Comparison of ENCODE assay signal across 12 cellular contexts in genomic region chrX:21991504-21991903, GRCh38. TPM values are rescaled to one million over a fixed set of nuclear protein-coding genes. Genes with fewer than 3 reads are reported as not detected.
A peak's percentile ranks its signal among the peaks of the same experiment; 100 is the strongest.
DNase-seq lines count a peak whose midpoint lies in the region; ATAC-seq and TF ChIP-seq lines count a peak whose summit lies in the region.
"Had no signal": no experiment of that assay in that cellular context is flagged by ENCODE, and none has a peak within 500 bp of the region (broad histone marks: within the 10 kb centered on the region; RNA-seq: fewer than 3 reads in every experiment).

No MANE protein-coding gene starts in this region.

- TF ChIP-seq CTCF in OCI-LY3 (IDR thresholded peaks at IDR 0.05; ENCODE audit: low read depth, low read length) = no peak

- H3K4me1 ChIP-seq in OCI-LY3 (ENCODE audit: low read length) = peaks cover 47% of the 10 kb centered on the region

- no peak overlapping the region for H2AFZ ChIP-seq in OCI-LY3 (ENCODE audit: low read depth, low read length)

- peak overlapping the region; percentile 75; the same call in 1 of the 2 replicates for H3K4me2 ChIP-seq in OCI-LY3 (ENCODE audit: low read length)

- peak; percentile 40 to 46 for ATAC-seq in activated naive CD4-positive, alpha-beta T cell treated with anti-CD3 and anti-CD28 coated beads, Interleukin-2, amount 50 U/mL, for 72 hours
- peak; percentile 50 for ATAC-seq in activated naive CD8-positive, alpha-beta T cell treated with anti-CD3 and anti-CD28 coated beads, Interleukin-2, amount 50 U/mL, for 24 hours
- ATAC-seq in HG02981 (IDR thresholded peaks at IDR 0.05; ENCODE audit: unreplicated experiment) = no peak

- no peaks in the 10 kb centered on the region for H4K20me1 ChIP-seq in OCI-LY3 (ENCODE audit: insufficient read depth, low read length)

- no peak for DNase-seq in activated naive CD4-positive, alpha-beta T cell treated with anti-CD3 and anti-CD28 coated beads, Interleukin-2, amount 50 U/mL, for 72 hours (ENCODE audit: low spot score in 2 of 2)
- no peak for DNase-seq in activated naive CD4-positive, alpha-beta T cell treated with anti-CD3 and anti-CD28 coated beads, Interleukin-2, amount 50 U/mL, for 16 hours
- DNase-seq in activated naive CD8-positive, alpha-beta T cell treated with anti-CD3 and anti-CD28 coated beads, Interleukin-2, amount 50 U/mL, for 24 hours = no peak
- DNase-seq in stimulated activated naive CD4-positive, alpha-beta T cell (lab: John Stamatoyannopoulos, UW) = no peak
- DNase-seq: DND-41, NCI-H1105, NCI-H1694, NCI-H510A treated with DMSO at 0.1 percent for 48 hours had no signal

- H3K27me3 ChIP-seq in OCI-LY3 (ENCODE audit: low read depth, low read length) = no peaks in the 10 kb centered on the region

- peaks cover 69% of the 10 kb centered on the region for H3K4me1 Mint-ChIP-seq in activated naive CD8-positive, alpha-beta T cell treated with anti-CD3 and anti-CD28 coated beads, Interleukin-2, amount 50 U/mL, for 24 hours
- H3K4me1 Mint-ChIP-seq in stimulated activated naive CD8-positive, alpha-beta T cell treated with anti-CD3 and anti-CD28 coated beads, Interleukin-15, Interleukin-2, amounts not matched to agents 100 ng/mL and 50 ng/mL, for 24 hours (ENCODE audit: low read depth) = peaks cover 72% of the 10 kb centered on the region

- H3K4me3 ChIP-seq in OCI-LY3 (ENCODE audit: low read length) = no peak overlapping the region
- H3K4me3 ChIP-seq: HAP-1 had no signal

- peaks cover 0 to 31% of the 10 kb centered on the region in 2 donors for H3K36me3 Mint-ChIP-seq in activated naive CD4-positive, alpha-beta T cell treated with anti-CD3 and anti-CD28 coated beads, Interleukin-2, amount 50 U/mL, for 72 hours
- peaks cover 74% of the 10 kb centered on the region for H3K36me3 Mint-ChIP-seq in activated naive CD8-positive, alpha-beta T cell treated with anti-CD3 and anti-CD28 coated beads, Interleukin-2, amount 50 U/mL, for 24 hours (ENCODE audit: low read depth)
- H3K36me3 Mint-ChIP-seq in stimulated activated naive CD8-positive, alpha-beta T cell treated with anti-CD3 and anti-CD28 coated beads, Interleukin-15, Interleukin-2, amounts not matched to agents 100 ng/mL and 50 ng/mL, for 24 hours (ENCODE audit: low read depth) = peaks cover 70% of the 10 kb centered on the region

- no peaks in the 10 kb centered on the region for H3K79me2 ChIP-seq in OCI-LY3 (ENCODE audit: low read length)

- no peak overlapping the region for H3K9ac ChIP-seq in OCI-LY3 (ENCODE audit: low read length)

- H3K9me3 Mint-ChIP-seq in activated naive CD4-positive, alpha-beta T cell treated with anti-CD3 and anti-CD28 coated beads, Interleukin-2, amount 50 U/mL, for 72 hours = no peaks in the 10 kb centered on the region
- no peaks in the 10 kb centered on the region for H3K9me3 Mint-ChIP-seq in activated naive CD8-positive, alpha-beta T cell treated with anti-CD3 and anti-CD28 coated beads, Interleukin-2, amount 50 U/mL, for 24 hours
- no peaks in the 10 kb centered on the region for H3K9me3 Mint-ChIP-seq in stimulated activated naive CD8-positive, alpha-beta T cell treated with anti-CD3 and anti-CD28 coated beads, Interleukin-15, Interleukin-2, amounts not matched to agents 100 ng/mL and 50 ng/mL, for 24 hours

- H3K27me3 Mint-ChIP-seq in activated naive CD8-positive, alpha-beta T cell treated with anti-CD3 and anti-CD28 coated beads, Interleukin-2, amount 50 U/mL, for 24 hours = no peaks in the 10 kb centered on the region
- H3K27me3 Mint-ChIP-seq in stimulated activated naive CD8-positive, alpha-beta T cell treated with anti-CD3 and anti-CD28 coated beads, Interleukin-15, Interleukin-2, amounts not matched to agents 100 ng/mL and 50 ng/mL, for 24 hours = no peaks in the 10 kb centered on the region

- peak overlapping the region; percentile 44 to 54 for H3K27ac Mint-ChIP-seq in activated naive CD4-positive, alpha-beta T cell treated with anti-CD3 and anti-CD28 coated beads, Interleukin-2, amount 50 U/mL, for 72 hours
- peak overlapping the region; percentile 91 for H3K27ac Mint-ChIP-seq in activated naive CD8-positive, alpha-beta T cell treated with anti-CD3 and anti-CD28 coated beads, Interleukin-2, amount 50 U/mL, for 24 hours
- peak overlapping the region; percentile 91 for H3K27ac Mint-ChIP-seq in stimulated activated naive CD8-positive, alpha-beta T cell treated with anti-CD3 and anti-CD28 coated beads, Interleukin-15, Interleukin-2, amounts not matched to agents 100 ng/mL and 50 ng/mL, for 24 hours

- peaks cover 46% of the 10 kb centered on the region for H3K36me3 ChIP-seq in OCI-LY3 (replicated peaks; ENCODE audit: low read depth, low read length)

- no peaks in the 10 kb centered on the region for H3K9me3 ChIP-seq in OCI-LY3 (ENCODE audit: insufficient read depth, low read length)
- H3K9me3 ChIP-seq: HAP-1 had no signal

- H3K4me3 Mint-ChIP-seq in activated naive CD8-positive, alpha-beta T cell treated with anti-CD3 and anti-CD28 coated beads, Interleukin-2, amount 50 U/mL, for 24 hours = no peak overlapping the region
- no peak overlapping the region for H3K4me3 Mint-ChIP-seq in stimulated activated naive CD8-positive, alpha-beta T cell treated with anti-CD3 and anti-CD28 coated beads, Interleukin-15, Interleukin-2, amounts not matched to agents 100 ng/mL and 50 ng/mL, for 24 hours

- peak overlapping the region; percentile 94 for H3K27ac ChIP-seq in OCI-LY3 (ENCODE audit: low read length)

RNA-seq across cellular contexts. Expression of gene PHEX, which starts 40.6 kb away (rescaled TPM):
- total RNA-seq in activated naive CD4-positive, alpha-beta T cell treated with anti-CD3 and anti-CD28 coated beads, Interleukin-2, amount 50 U/mL, for 72 hours = 1 to 10 TPM in 1 of 2 donors, under 1 TPM in 1; 0.93 to 1.5 TPM

RNA-seq across cellular contexts. Expression of gene SMS, which starts 51.0 kb away (rescaled TPM):
- total RNA-seq in activated naive CD4-positive, alpha-beta T cell treated with anti-CD3 and anti-CD28 coated beads, Interleukin-2, amount 50 U/mL, for 72 hours = 100 to 1,000 TPM in 1 of 2 donors, 10 to 100 TPM in 1; 38.0 to 105 TPM
